In genomic region chr3:25306066-25306465, GRCh38 we compare ENCODE assay signal across 21 cellular contexts.
"Had no signal": no experiment of that assay in that cellular context is flagged by ENCODE, and none has a peak within 500 bp of the region (broad histone marks: within the 10 kb centered on the region; RNA-seq: fewer than 3 reads in every experiment).

No MANE protein-coding gene starts in this region.

- H3K27ac Mint-ChIP-seq: immature natural killer cell; naive thymus-derived CD4-positive, alpha-beta T cell; stimulated activated naive B cell treated with anti-CD40 and anti-IgM and Interleukin-4, amounts not matched to agents 10 μg/mL and 1 μg/mL and 100 μg/mL, for 72 hours had no signal

- H3K4me1 Mint-ChIP-seq: immature natural killer cell; naive thymus-derived CD4-positive, alpha-beta T cell; stimulated activated naive B cell treated with anti-CD40 and anti-IgM and Interleukin-4, amounts not matched to agents 10 μg/mL and 1 μg/mL and 100 μg/mL, for 72 hours; stimulated activated naive CD8-positive, alpha-beta T cell treated with anti-CD3 and anti-CD28 coated beads, Interleukin-15, amount 100 ng/mL, for 72 hours had no signal

- H3K4me3 Mint-ChIP-seq: immature natural killer cell; naive thymus-derived CD4-positive, alpha-beta T cell; stimulated activated naive B cell treated with anti-CD40 and anti-IgM and Interleukin-4, amounts not matched to agents 10 μg/mL and 1 μg/mL and 100 μg/mL, for 72 hours; stimulated activated naive CD8-positive, alpha-beta T cell treated with anti-CD3 and anti-CD28 coated beads, Interleukin-15, amount 100 ng/mL, for 72 hours had no signal

- H3K36me3 Mint-ChIP-seq: immature natural killer cell; naive thymus-derived CD4-positive, alpha-beta T cell; stimulated activated naive B cell treated with anti-CD40 and anti-IgM and Interleukin-4, amounts not matched to agents 10 μg/mL and 1 μg/mL and 100 μg/mL, for 72 hours had no signal

- H3K4me3 ChIP-seq: colonic mucosa, left ventricle myocardium inferior, lung, right atrium auricular region, sigmoid colon, skin epidermis, testis, tibial nerve had no signal

- H3K27me3 Mint-ChIP-seq: stimulated activated naive B cell treated with anti-CD40 and anti-IgM and Interleukin-4, amounts not matched to agents 10 μg/mL and 1 μg/mL and 100 μg/mL, for 72 hours; stimulated activated naive CD8-positive, alpha-beta T cell treated with anti-CD3 and anti-CD28 coated beads, Interleukin-15, amount 100 ng/mL, for 72 hours had no signal

- DNase-seq: colonic mucosa; dermis blood vessel endothelial cell; erythroblast; immature natural killer cell; kidney; left cardiac atrium; left ventricle myocardium inferior; mesendoderm; naive thymus-derived CD4-positive, alpha-beta T cell; posterior cingulate gyrus; sigmoid colon; stimulated activated CD4-positive, alpha-beta T cell treated with anti-CD3 and anti-CD28 coated beads, Interleukin-2, amount 100 ng/mL, for 24 hours; stimulated activated CD4-positive, alpha-beta T cell treated with anti-CD3 and anti-CD28 coated beads, Interleukin-4, amount 100 ng/mL, for 4 hours; stimulated activated naive B cell treated with anti-CD40 and anti-IgM and Interleukin-4, amounts not matched to agents 10 μg/mL and 1 μg/mL and 100 μg/mL, for 72 hours; stimulated activated naive CD8-positive, alpha-beta T cell treated with anti-CD3 and anti-CD28 coated beads, Interleukin-15, amount 100 ng/mL, for 72 hours; testis had no signal

- H3K9me3 Mint-ChIP-seq: immature natural killer cell had no signal

- ATAC-seq: foreskin keratinocyte; naive thymus-derived CD4-positive, alpha-beta T cell; stimulated activated naive B cell treated with anti-CD40 and anti-IgM and Interleukin-4, amounts not matched to agents 10 μg/mL and 1 μg/mL and 100 μg/mL, for 72 hours; stimulated activated naive CD8-positive, alpha-beta T cell treated with anti-CD3 and anti-CD28 coated beads, Interleukin-15, amount 100 ng/mL, for 72 hours had no signal
